ENCODE assay signal across 8 cellular contexts in the genomic region with DNA sequence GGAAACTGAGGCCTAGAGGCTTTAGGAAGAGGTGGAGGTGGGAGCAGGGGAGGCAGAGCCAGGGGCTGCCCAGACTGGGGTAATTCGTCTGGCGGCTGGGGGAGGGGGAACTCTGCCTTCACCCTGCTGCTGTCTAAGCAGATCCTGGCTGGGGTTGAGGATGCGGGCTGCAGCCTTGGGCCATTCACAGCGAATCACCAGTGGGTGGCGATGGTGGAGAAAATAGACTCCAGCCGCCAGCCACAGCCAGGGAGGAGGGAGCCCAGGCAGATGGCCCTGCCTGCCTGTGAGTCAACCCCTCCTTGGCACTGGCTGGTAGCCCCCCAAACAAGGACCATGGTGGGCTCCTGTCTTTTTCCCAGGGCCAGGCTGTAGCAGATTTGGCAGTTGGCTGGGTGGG. TPM values are rescaled to one million over a fixed set of nuclear protein-coding genes. Genes with fewer than 3 reads are reported as not detected.
A peak's percentile ranks its signal among the peaks of the same experiment; 100 is the strongest.
DNase-seq lines count a peak whose midpoint lies in the region; FAIRE-seq and TF ChIP-seq lines count a peak whose summit lies in the region.

No MANE protein-coding gene starts in this region.

- TF ChIP-seq CTCF in H1 (IDR thresholded peaks at IDR 0.05; ENCODE audit: control extremely low read depth in 1 of 3, insufficient read depth in 1 of 3, low read depth in 1 of 3, low read length in 3 of 3) (peak; percentile 58 to 63 (median 60)), progenitor cell of endocrine pancreas (IDR thresholded peaks at IDR 0.05; ENCODE audit: unreplicated experiment) (peak; percentile 40), GM13977 (IDR thresholded peaks at IDR 0.05; ENCODE audit: extremely low read depth, insufficient read depth, missing control alignments) (no peak)

- H3K4me3 ChIP-seq in H1 (ENCODE audit: extremely low read depth in 1 of 4, insufficient read depth in 2 of 4, low read depth in 3 of 4, low read length in 4 of 4) = no peak overlapping the region

- in situ Hi-C loops in GM13977 (cut with MboI; ENCODE audit: low pct_unique_long_range_greater_than_20kb, low sequenced_read_pairs, unreplicated experiment) = no loop called here

- H3K4me2 ChIP-seq in H1 (ENCODE audit: insufficient read depth in 1 of 2, low read depth in 2 of 2, low read length in 2 of 2) = no peak overlapping the region; a peak in 1 of 4 replicates

- no peaks in the 10 kb centered on the region for H3K79me2 ChIP-seq in H1 (ENCODE audit: control insufficient read depth in 1 of 2, insufficient read depth in 2 of 2, low read length in 2 of 2)

- TF ChIP-seq POLR2A in H1 (IDR thresholded peaks at IDR 0.05; ENCODE audit: control extremely low read depth in 1 of 2, low read depth in 2 of 2, low read length in 2 of 2) = no peak

- no peak overlapping the region for H4K91ac ChIP-seq in H1 (replicated peaks; ENCODE audit: insufficient read length, low read length)

- H3K9me3 ChIP-seq in H1 (ENCODE audit: insufficient read depth in 2 of 2, low read depth in 1 of 2, low read length in 1 of 2) = no peaks in the 10 kb centered on the region

- no peak for FAIRE-seq in H1 (lab: Jason Lieb, UNC)

- H4K20me1 ChIP-seq in H1 (replicated peaks in 1 of 2; ENCODE audit: control insufficient read depth in 1 of 2, insufficient read depth in 2 of 2, low read length in 2 of 2) = peaks cover 0 to 1% of the 10 kb centered on the region in 2 experiments

- no peak overlapping the region for H2BK5ac ChIP-seq in H1 (ENCODE audit: low read depth, low read length)

- H2BK12ac ChIP-seq in H1 (ENCODE audit: low read depth, low read length) = no peak overlapping the region

- H2BK120ac ChIP-seq in H1 (replicated peaks; ENCODE audit: low read depth, low read length) = no peak overlapping the region

- no peak overlapping the region for H2AK5ac ChIP-seq in H1 (ENCODE audit: low read depth, low read length)

- H2BK15ac ChIP-seq in H1 (ENCODE audit: low read length) = no peak overlapping the region

- H3K9me3 Mint-ChIP-seq in progenitor cell of endocrine pancreas (ENCODE audit: low read depth) = no peaks in the 10 kb centered on the region
- no peaks in the 10 kb centered on the region for H3K9me3 Mint-ChIP-seq in activated T-helper 2 cell treated with anti-CD3 and anti-CD28 coated beads, Interferon-gamma antibody, Interleukin-2, Interleukin-4, amounts not matched to agents 10 μg/mL and 5 μg/mL and 100 μg/mL, durations not matched to agents 14 hours and 24 hours and 36 hours

- 0 out of 2 replicates have a peak, but pooled peaks cover 2% of the 10 kb centered on the region for H3K23me2 ChIP-seq in H1 (ENCODE audit: low read depth, low read length)

- H4K5ac ChIP-seq in H1 (ENCODE audit: insufficient read length, low read depth, low read length) = no peak overlapping the region

- H3K79me1 ChIP-seq in H1 (ENCODE audit: low read depth, low read length) = no peaks in the 10 kb centered on the region

- no peak overlapping the region for H3K18ac ChIP-seq in H1 (ENCODE audit: extremely low read depth, low read length)

- DNase-seq in NCI-H345 (lab: John Stamatoyannopoulos, UW) = peak; percentile 44
- DNase-seq in NCI-H345 treated with DMSO at 0.1 percent for 48 hours (lab: John Stamatoyannopoulos, UW; ENCODE audit: unreplicated experiment) = no peak
- DNase-seq in NCI-H460 (ENCODE audit: extremely low read depth, low read depth) = peak; percentile 46
- peak; percentile 21 to 63 for DNase-seq in H1 (ENCODE audit: low read depth in 1 of 2, low spot score in 2 of 2)
- no peak for DNase-seq in progenitor cell of endocrine pancreas (ENCODE audit: low spot score, unreplicated experiment)
- DNase-seq in GM13977 (ENCODE audit: low spot score) = no peak
- no peak for DNase-seq in GOT3 (lab: John Stamatoyannopoulos, UW)
- DNase-seq in activated T-helper 2 cell treated with anti-CD3 and anti-CD28 coated beads, Interferon-gamma antibody, Interleukin-2, Interleukin-4, amounts not matched to agents 10 μg/mL and 5 μg/mL and 100 μg/mL, durations not matched to agents 14 hours and 24 hours and 36 hours (ENCODE audit: low spot score) = no peak

- H3K27me3 ChIP-seq in H1 (replicated peaks in 1 of 4; ENCODE audit: control insufficient read depth in 3 of 4, extremely low read depth in 1 of 4, insufficient read depth in 3 of 4, low read length in 3 of 4) = no peaks in the 10 kb centered on the region

- intact Hi-C loops in activated T-helper 2 cell treated with anti-CD3 and anti-CD28 coated beads, Interferon-gamma antibody, Interleukin-2, Interleukin-4, amounts not matched to agents 10 μg/mL and 5 μg/mL and 100 μg/mL, durations not matched to agents 14 hours and 24 hours and 36 hours (cut with micrococcal nuclease) = no loop called here

- no peak overlapping the region for H3K14ac ChIP-seq in H1 (ENCODE audit: insufficient read length)

- H3K4me1 ChIP-seq in H1 (replicated peaks in 1 of 4; ENCODE audit: control insufficient read depth in 3 of 4, insufficient read depth in 4 of 4, low read length in 3 of 4) = peaks cover 2 to 10% (median 4%) of the 10 kb centered on the region in 4 experiments; a peak in 6 of 7 replicates

- H3K36me3 ChIP-seq in H1 (ENCODE audit: control insufficient read depth in 2 of 4, insufficient read depth in 4 of 4, low read length in 3 of 4) = no peaks in the 10 kb centered on the region

- no peak overlapping the region for H2BK20ac ChIP-seq in H1 (ENCODE audit: low read length)

- no peak overlapping the region for H2AFZ ChIP-seq in H1 (ENCODE audit: low read length)

- TF ChIP-seq RAD21 in H1 (IDR thresholded peaks at IDR 0.05 in 1 of 2, conservative IDR thresholded peaks at IDR 0.05 in 1 of 2; ENCODE audit: low read depth in 2 of 2, low read length in 2 of 2) = peak; percentile 31 to 37; a peak in 2 of 4 replicates

- no peak overlapping the region for H3K23ac ChIP-seq in H1 (ENCODE audit: insufficient read length)

- CTCF ChIA-PET in H1 (lab: Charles Lee; ENCODE audit: partially characterized antibody) = interaction anchor here (0.6 to 21.2 kb wide), 8 partner anchors 10 to 590 kb away, joined by 3 to 271 read pairs (median 4); no protein-coding TSS in a partner anchor

- peaks cover 8% of the 10 kb centered on the region for H3K27me3 Mint-ChIP-seq in progenitor cell of endocrine pancreas
- H3K27me3 Mint-ChIP-seq in activated T-helper 2 cell treated with anti-CD3 and anti-CD28 coated beads, Interferon-gamma antibody, Interleukin-2, Interleukin-4, amounts not matched to agents 10 μg/mL and 5 μg/mL and 100 μg/mL, durations not matched to agents 14 hours and 24 hours and 36 hours (ENCODE audit: low read depth) = no peaks in the 10 kb centered on the region

- no peak overlapping the region for H3K4me3 Mint-ChIP-seq in progenitor cell of endocrine pancreas (ENCODE audit: low read depth)
- H3K4me3 Mint-ChIP-seq in activated T-helper 2 cell treated with anti-CD3 and anti-CD28 coated beads, Interferon-gamma antibody, Interleukin-2, Interleukin-4, amounts not matched to agents 10 μg/mL and 5 μg/mL and 100 μg/mL, durations not matched to agents 14 hours and 24 hours and 36 hours (ENCODE audit: low read depth) = no peak overlapping the region

- POLR2A ChIA-PET in H1 (lab: Charles Lee; ENCODE audit: partially characterized antibody) = no interaction called here

- H3K4ac ChIP-seq in H1 (replicated peaks; ENCODE audit: insufficient read length, low read depth, low read length) = no peak overlapping the region

- no peak for TF ChIP-seq EP300 in H1 (IDR thresholded peaks at IDR 0.05; ENCODE audit: borderline replicate concordance in 1 of 2, low read depth in 2 of 2, low read length in 2 of 2)

- H3K36me3 Mint-ChIP-seq in progenitor cell of endocrine pancreas (ENCODE audit: insufficient read depth) = no peaks in the 10 kb centered on the region
- H3K36me3 Mint-ChIP-seq in activated T-helper 2 cell treated with anti-CD3 and anti-CD28 coated beads, Interferon-gamma antibody, Interleukin-2, Interleukin-4, amounts not matched to agents 10 μg/mL and 5 μg/mL and 100 μg/mL, durations not matched to agents 14 hours and 24 hours and 36 hours (ENCODE audit: low read depth) = no peaks in the 10 kb centered on the region

- 29% methylated on average over 6 of the region's 6 CpGs; no CpG with 5 or more reads in 1 of the 2 experiments for WGBS in H1 (ENCODE audit: extremely low coverage in 1 of 2, insufficient coverage in 1 of 2, insufficient read length in 1 of 2, insufficient replicate concordance in 2 of 2, low coverage in 1 of 2, low lambda C conversion rate in 2 of 2, missing lambda C conversion rate in 1 of 2), 2 experiments

- no peak overlapping the region for H3K9ac ChIP-seq in H1 (replicated peaks in 1 of 4; ENCODE audit: extremely low read depth in 1 of 4, low read depth in 3 of 4, low read length in 3 of 4)

- peak overlapping the region; percentile 53 for H3K56ac ChIP-seq in H1 (replicated peaks; ENCODE audit: insufficient read length, low read depth, low read length)

- no peak overlapping the region for H4K8ac ChIP-seq in H1 (ENCODE audit: extremely low read depth, insufficient read depth, low read length)

- no peak overlapping the region for H3K27ac ChIP-seq in H1 (ENCODE audit: low read depth, low read length)

- peaks cover 32% of the 10 kb centered on the region for H3K4me1 Mint-ChIP-seq in progenitor cell of endocrine pancreas (ENCODE audit: low read depth)
- H3K4me1 Mint-ChIP-seq in activated T-helper 2 cell treated with anti-CD3 and anti-CD28 coated beads, Interferon-gamma antibody, Interleukin-2, Interleukin-4, amounts not matched to agents 10 μg/mL and 5 μg/mL and 100 μg/mL, durations not matched to agents 14 hours and 24 hours and 36 hours (ENCODE audit: low read depth) = no peaks in the 10 kb centered on the region

- H3K27ac Mint-ChIP-seq in progenitor cell of endocrine pancreas = no peak overlapping the region
- H3K27ac Mint-ChIP-seq in activated T-helper 2 cell treated with anti-CD3 and anti-CD28 coated beads, Interferon-gamma antibody, Interleukin-2, Interleukin-4, amounts not matched to agents 10 μg/mL and 5 μg/mL and 100 μg/mL, durations not matched to agents 14 hours and 24 hours and 36 hours = no peak overlapping the region

RNA-seq across cellular contexts. Expression of gene CDH5, which starts 41.7 kb away (rescaled TPM):
- not detected in 2 replicates for total RNA-seq in NCI-H460 (2014; rRNA removed; shearing (Covaris generic))
- polyA plus RNA-seq in NCI-H460 (2014; cell fraction: nucleus; rRNA removed) = not detected in 2 replicates
- total RNA-seq in H1 (2021; fragmentation: NEBNext Ultra II Directional; extraction: Animal tissue kit (Norgen Biotek cat#: 25700)) = 0.32 and 0.59 TPM in 2 replicates
- 0.20 and 0.32 TPM in 2 replicates for polyA plus RNA-seq in H1 (2011; rRNA removed)
- 0.23 TPM for polyA plus RNA-seq in H1 (2011; cell fraction: cytosol; rRNA removed)
- polyA plus RNA-seq in H1 (2011; cell fraction: nucleus; rRNA removed) = 0.50 TPM
- polyA plus RNA-seq in H1 (2012, experiment 1 of 2) = 0.18 to 0.35 TPM (median 0.30 TPM) in 4 replicates
- polyA plus RNA-seq in H1 (2012, experiment 2 of 2) = 0.16 TPM
- polyA plus RNA-seq in H1 (2013, experiment 1 of 2) = 0.97 TPM
- 0.88 TPM for polyA plus RNA-seq in H1 (2013, experiment 2 of 2)
- polyA minus RNA-seq in H1 (2011; rRNA and poly(A)+ RNA removed) = 0.27 and 0.69 TPM in 2 replicates
- not detected for polyA minus RNA-seq in H1 (2011; cell fraction: cytosol; rRNA and poly(A)+ RNA removed)
- not detected for polyA minus RNA-seq in H1 (2011; cell fraction: nucleus; rRNA and poly(A)+ RNA removed)
- 0.36 TPM in 1 of 2 replicates, not detected in the other for total RNA-seq in progenitor cell of endocrine pancreas
- total RNA-seq in activated T-helper 2 cell treated with anti-CD3 and anti-CD28 coated beads, Interferon-gamma antibody, Interleukin-2, Interleukin-4, amounts not matched to agents 10 μg/mL and 5 μg/mL and 100 μg/mL, durations not matched to agents 14 hours and 24 hours and 36 hours = not detected in 2 replicates

Comparison
In these comparisons a context has a peak if more than half of its experiments do, and no peak if none do; other contexts are left out.
1. DNase-seq: peak in NCI-H345 (single experiment), NCI-H460 (single experiment) and H1 (2 of 2); none in NCI-H345 treated with DMSO at 0.1 percent for 48 hours (single experiment), progenitor cell of endocrine pancreas (single experiment), GM13977 (single experiment), GOT3 (single experiment) and activated T-helper 2 cell treated with anti-CD3 and anti-CD28 coated beads, Interferon-gamma antibody, Interleukin-2, Interleukin-4, amounts not matched to agents 10 μg/mL and 5 μg/mL and 100 μg/mL, durations not matched to agents 14 hours and 24 hours and 36 hours (single experiment).